In genomic region chr3:159917141-159917540, GRCh38 we compare ENCODE assay signal across 22 cellular contexts.
"Had no signal": no experiment of that assay in that cellular context is flagged by ENCODE, and none has a peak within 500 bp of the region (broad histone marks: within the 10 kb centered on the region; RNA-seq: fewer than 3 reads in every experiment).

No MANE protein-coding gene starts in this region.

- H3K27me3 Mint-ChIP-seq: IgD-negative memory B cell had no signal

- H3K27ac ChIP-seq: RWPE1 had no signal

- H3K9me3 Mint-ChIP-seq: IgD-negative memory B cell had no signal

- H3K9me3 ChIP-seq: SK-N-SH had no signal

- DNase-seq: KBM-7, MV-4-11, NCI-H1048, NCI-H1105 treated with DMSO at 0.1 percent for 48 hours, NCI-H1417 treated with DMSO at 0.1 percent for 48 hours, NCI-H187, NCI-H2029, NCI-H2081 treated with DMSO at 0.1 percent for 48 hours, NCI-H2171, NCI-H226, NCI-H446, NCI-H510A, NCI-H524 treated with DMSO at 0.1 percent for 48 hours, NCI-H69, NCI-H774, SHP77, SK-N-SH, SW 1271 had no signal

- H3K9ac ChIP-seq: SK-N-SH had no signal

- H3K36me3 Mint-ChIP-seq: IgD-negative memory B cell had no signal

- H3K4me3 Mint-ChIP-seq: IgD-negative memory B cell had no signal

- ATAC-seq: HepG2, Panc1 had no signal

- H3K4me2 ChIP-seq: SK-N-SH had no signal

- H3K9me2 ChIP-seq: SK-N-SH had no signal

- FAIRE-seq: HepG2 had no signal

- H3K27ac Mint-ChIP-seq: IgD-negative memory B cell had no signal
